Comparison of ENCODE assay signal across 1 cellular context in the genomic region with DNA sequence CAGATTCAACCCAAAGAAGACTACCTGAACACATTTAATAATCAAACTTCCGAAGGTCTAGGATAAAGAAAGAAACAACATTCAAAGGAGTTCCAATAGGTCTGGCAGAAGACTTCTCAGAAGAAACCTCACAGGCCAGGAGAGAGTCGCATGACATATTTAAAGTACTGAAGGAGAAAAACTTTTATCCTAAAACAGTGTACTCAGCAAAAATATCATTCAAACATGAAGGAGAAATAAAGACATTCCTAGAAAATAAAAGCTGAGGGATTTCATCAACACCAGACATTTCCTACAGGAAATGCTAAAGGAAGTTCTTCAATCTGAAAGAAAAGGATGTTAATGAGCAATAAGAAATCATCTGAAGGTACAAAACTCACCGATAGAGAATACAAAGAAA.
TF ChIP-seq lines count a peak whose summit lies in the region.

No MANE protein-coding gene starts in this region.

TF ChIP-seq in IMR-90, 13 proteins besides CTCF, POLR2A, EP300 and RAD21 (continued from another document):
- TF ChIP-seq, protein P1, sequence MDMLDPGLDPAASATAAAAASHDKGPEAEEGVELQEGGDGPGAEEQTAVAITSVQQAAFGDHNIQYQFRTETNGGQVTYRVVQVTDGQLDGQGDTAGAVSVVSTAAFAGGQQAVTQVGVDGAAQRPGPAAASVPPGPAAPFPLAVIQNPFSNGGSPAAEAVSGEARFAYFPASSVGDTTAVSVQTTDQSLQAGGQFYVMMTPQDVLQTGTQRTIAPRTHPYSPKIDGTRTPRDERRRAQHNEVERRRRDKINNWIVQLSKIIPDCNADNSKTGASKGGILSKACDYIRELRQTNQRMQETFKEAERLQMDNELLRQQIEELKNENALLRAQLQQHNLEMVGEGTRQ (IDR thresholded peaks at IDR 0.05; ENCODE audit: low read depth, low read length): no peak
- TF ChIP-seq MAZ (IDR thresholded peaks at IDR 0.05; ENCODE audit: borderline replicate concordance, low read depth, low read length): no peak
